Comparison of ENCODE assay signal across 10 cellular contexts in genomic region chr2:234146087-234146826, GRCh38.
DNase-seq lines count a peak whose midpoint lies in the region; ATAC-seq and TF ChIP-seq lines count a peak whose summit lies in the region.
"Had no signal": no experiment of that assay in that cellular context is flagged by ENCODE, and none has a peak within 500 bp of the region (broad histone marks: within the 10 kb centered on the region; RNA-seq: fewer than 3 reads in every experiment).

No MANE protein-coding gene starts in this region.

- ATAC-seq in activated naive CD8-positive, alpha-beta T cell treated with anti-CD3 and anti-CD28 coated beads, Interleukin-2, amount 10 ng/mL, durations not matched to agents 7 days and 5 days (ENCODE audit: low read depth): no peak
- no peak for ATAC-seq in GM18511 (IDR thresholded peaks at IDR 0.05; ENCODE audit: unreplicated experiment)

- no peaks in the 10 kb centered on the region for H3K27me3 Mint-ChIP-seq in activated naive CD8-positive, alpha-beta T cell treated with anti-CD3 and anti-CD28 coated beads, Interleukin-2, amount 10 ng/mL, durations not matched to agents 7 days and 5 days

- no peaks in the 10 kb centered on the region for H3K27me3 ChIP-seq in kidney epithelial cell (ENCODE audit: control insufficient read depth, insufficient read depth, low read length)
- H3K27me3 ChIP-seq: tibial nerve had no signal

- POLR2A ChIA-PET in activated naive CD8-positive, alpha-beta T cell treated with anti-CD3 and anti-CD28 coated beads, Interleukin-2, amount 10 ng/mL, durations not matched to agents 7 days and 5 days (lab: Charles Lee): interaction anchor here (0.6 to 0.9 kb wide), 2 partner anchors 145 to 305 kb away, joined by 3 read pairs; no protein-coding TSS in a partner anchor

- peaks cover 2% of the 10 kb centered on the region for H3K9me3 Mint-ChIP-seq in activated naive CD8-positive, alpha-beta T cell treated with anti-CD3 and anti-CD28 coated beads, Interleukin-2, amount 10 ng/mL, durations not matched to agents 7 days and 5 days

- peaks cover 5% of the 10 kb centered on the region for H3K36me3 Mint-ChIP-seq in activated naive CD8-positive, alpha-beta T cell treated with anti-CD3 and anti-CD28 coated beads, Interleukin-2, amount 10 ng/mL, durations not matched to agents 7 days and 5 days

- peaks cover 25% of the 10 kb centered on the region for H3K4me1 Mint-ChIP-seq in activated naive CD8-positive, alpha-beta T cell treated with anti-CD3 and anti-CD28 coated beads, Interleukin-2, amount 10 ng/mL, durations not matched to agents 7 days and 5 days

- peak overlapping the region; percentile 56 for H3K4me3 Mint-ChIP-seq in activated naive CD8-positive, alpha-beta T cell treated with anti-CD3 and anti-CD28 coated beads, Interleukin-2, amount 10 ng/mL, durations not matched to agents 7 days and 5 days

- H3K36me3 ChIP-seq in kidney epithelial cell (ENCODE audit: control insufficient read depth, insufficient read depth, low read length): no peaks in the 10 kb centered on the region
- H3K36me3 ChIP-seq: tibial nerve had no signal

- in situ Hi-C loops in KBM-7 (cut with MboI; ENCODE audit: low pct_unique_long_range_greater_than_20kb, low sequenced_read_pairs): no loop called here

- DNase-seq in AG20443 (ENCODE audit: low spot score): peak; percentile 86
- DNase-seq in HS-5 (ENCODE audit: low read depth): peak; percentile 73
- DNase-seq in activated naive CD8-positive, alpha-beta T cell treated with anti-CD3 and anti-CD28 coated beads, Interleukin-2, amount 10 ng/mL, durations not matched to agents 7 days and 5 days: no peak
- DNase-seq in kidney epithelial cell (ENCODE audit: low read depth): peak; percentile 79
- no peak for DNase-seq in KBM-7
- no peak for DNase-seq in NCI-H2029 (lab: John Stamatoyannopoulos, UW)
- no peak for DNase-seq in GF-D8 (lab: John Stamatoyannopoulos, UW)
- DNase-seq: small intestine had no signal

- no peak overlapping the region for H3K4me3 ChIP-seq in kidney epithelial cell (ENCODE audit: low read depth, low read length)
- H3K4me3 ChIP-seq: tibial nerve had no signal

- H3K27ac Mint-ChIP-seq in activated naive CD8-positive, alpha-beta T cell treated with anti-CD3 and anti-CD28 coated beads, Interleukin-2, amount 10 ng/mL, durations not matched to agents 7 days and 5 days: peak overlapping the region; percentile 49

- peak; percentile 4 for TF ChIP-seq CTCF in kidney epithelial cell (IDR thresholded peaks at IDR 0.05; ENCODE audit: insufficient read depth, low read length, poor library complexity, severe bottlenecking)

Comparison
In these comparisons a context has a peak if more than half of its experiments do, and no peak if none do; other contexts are left out.
1. DNase-seq: peak in AG20443 (single experiment), HS-5 (single experiment) and kidney epithelial cell (single experiment); none in activated naive CD8-positive, alpha-beta T cell treated with anti-CD3 and anti-CD28 coated beads, Interleukin-2, amount 10 ng/mL, durations not matched to agents 7 days and 5 days (single experiment), KBM-7 (single experiment), NCI-H2029 (single experiment) and GF-D8 (single experiment).